Comparison of ENCODE assay signal across 9 cellular contexts in the genomic region with DNA sequence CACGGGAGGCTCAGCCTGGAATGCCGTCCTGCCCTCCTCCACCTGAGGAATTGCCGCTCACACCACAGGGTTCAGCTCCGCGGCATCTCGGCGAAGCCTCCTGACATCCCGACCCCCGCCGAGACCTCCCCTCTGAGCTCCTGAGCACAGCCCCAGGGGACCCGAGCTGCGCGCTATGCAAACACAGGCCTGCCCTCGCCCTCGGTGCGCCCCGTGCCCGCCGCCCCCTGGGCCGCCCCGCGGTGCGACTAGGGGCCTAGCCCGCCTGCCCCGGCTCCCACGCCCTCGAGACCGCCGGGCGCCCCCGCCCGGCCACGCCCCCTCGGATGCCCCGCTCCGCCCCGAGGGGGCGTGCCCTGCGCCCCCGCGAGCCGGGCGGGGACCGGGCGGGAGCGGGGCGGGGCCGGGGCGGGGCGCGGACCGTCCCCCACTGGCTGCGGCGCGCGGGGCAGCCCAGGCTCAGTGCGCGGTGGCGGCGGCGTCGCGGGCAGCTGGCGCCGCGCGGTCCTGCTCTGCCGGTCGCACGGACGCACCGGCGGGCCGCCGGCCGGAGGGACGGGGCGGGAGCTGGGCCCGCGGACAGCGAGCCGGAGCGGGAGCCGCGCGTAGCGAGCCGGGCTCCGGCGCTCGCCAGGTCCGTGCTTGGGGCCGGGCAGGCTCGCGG. TPM values are rescaled to one million over a fixed set of nuclear protein-coding genes. Genes with fewer than 3 reads are reported as not detected.
DNase-seq lines count a peak whose midpoint lies in the region; ATAC-seq and TF ChIP-seq lines count a peak whose summit lies in the region.
"Had no signal": no experiment of that assay in that cellular context is flagged by ENCODE, and none has a peak within 500 bp of the region (broad histone marks: within the 10 kb centered on the region; RNA-seq: fewer than 3 reads in every experiment).

A gene (plus strand): TSS at position 462 of the 664 bp plus-strand sequence. CDS start 642 bp downstream, outside the sequence.

- no peaks in the 10 kb centered on the region for H3K27me3 ChIP-seq in foreskin keratinocyte

- no peak for TF ChIP-seq CTCF in AG09309 (IDR thresholded peaks at IDR 0.05; ENCODE audit: control insufficient read depth, insufficient read depth, low read depth, low read length, missing control alignments)
- TF ChIP-seq CTCF in foreskin keratinocyte (conservative IDR thresholded peaks at IDR 0.05) = no peak
- TF ChIP-seq CTCF in omental fat pad (IDR thresholded peaks at IDR 0.05) = no peak

- DNase-seq in AG09309 (ENCODE audit: low read depth) = no peak
- DNase-seq in GM19240 (ENCODE audit: insufficient read length, low spot score) = peak; percentile 94
- peak; percentile 56 for DNase-seq in NCI-H146 (lab: John Stamatoyannopoulos, UW)
- peak; percentile 57 for DNase-seq in activated T-cell treated with anti-CD3 and anti-CD28 coated beads, Interleukin-2, amount 50 U/mL, for 1 hour
- DNase-seq in foreskin keratinocyte = no peak
- DNase-seq in omental fat pad (ENCODE audit: low spot score) = no peak
- DNase-seq in SHP77 treated with DMSO at 0.1 percent for 48 hours (lab: John Stamatoyannopoulos, UW) = no peak
- no peak for DNase-seq in Ammon's horn (ENCODE audit: low spot score)

- H3K27ac ChIP-seq in foreskin keratinocyte = no peak within 1 kb of the TSS
- H3K27ac ChIP-seq: neutrophil had no signal

- H3K4me3 ChIP-seq in AG09309 (ENCODE audit: control insufficient read depth, low read depth, low read length) = peak within 1 kb of the TSS; percentile 9

- peaks cover 11% of the 10 kb centered on the region for H3K4me1 ChIP-seq in foreskin keratinocyte

- peak; percentile 44 for ATAC-seq in foreskin keratinocyte
- peak; percentile 72 for ATAC-seq in omental fat pad (ENCODE audit: low FRiP score)

RNA-seq across cellular contexts. Expression of the gene that starts here (rescaled TPM):
- total RNA-seq in foreskin keratinocyte (26.1 and 40.6 TPM in 2 replicates), omental fat pad (1 to 10 TPM; 1.3 to 3.5 (median 2.6) TPM)
- 11.3 and 22.6 TPM in 2 replicates for polyA plus RNA-seq in foreskin keratinocyte

Comparison
In these comparisons a context has a peak if more than half of its experiments do, and no peak if none do; other contexts are left out.
1. DNase-seq: peak in GM19240 (single experiment), NCI-H146 (single experiment) and activated T-cell treated with anti-CD3 and anti-CD28 coated beads, Interleukin-2, amount 50 U/mL, for 1 hour (single experiment); none in AG09309 (single experiment), foreskin keratinocyte (0 of 2), omental fat pad (single experiment), SHP77 treated with DMSO at 0.1 percent for 48 hours (single experiment) and Ammon's horn (single experiment).